In the genomic region with DNA sequence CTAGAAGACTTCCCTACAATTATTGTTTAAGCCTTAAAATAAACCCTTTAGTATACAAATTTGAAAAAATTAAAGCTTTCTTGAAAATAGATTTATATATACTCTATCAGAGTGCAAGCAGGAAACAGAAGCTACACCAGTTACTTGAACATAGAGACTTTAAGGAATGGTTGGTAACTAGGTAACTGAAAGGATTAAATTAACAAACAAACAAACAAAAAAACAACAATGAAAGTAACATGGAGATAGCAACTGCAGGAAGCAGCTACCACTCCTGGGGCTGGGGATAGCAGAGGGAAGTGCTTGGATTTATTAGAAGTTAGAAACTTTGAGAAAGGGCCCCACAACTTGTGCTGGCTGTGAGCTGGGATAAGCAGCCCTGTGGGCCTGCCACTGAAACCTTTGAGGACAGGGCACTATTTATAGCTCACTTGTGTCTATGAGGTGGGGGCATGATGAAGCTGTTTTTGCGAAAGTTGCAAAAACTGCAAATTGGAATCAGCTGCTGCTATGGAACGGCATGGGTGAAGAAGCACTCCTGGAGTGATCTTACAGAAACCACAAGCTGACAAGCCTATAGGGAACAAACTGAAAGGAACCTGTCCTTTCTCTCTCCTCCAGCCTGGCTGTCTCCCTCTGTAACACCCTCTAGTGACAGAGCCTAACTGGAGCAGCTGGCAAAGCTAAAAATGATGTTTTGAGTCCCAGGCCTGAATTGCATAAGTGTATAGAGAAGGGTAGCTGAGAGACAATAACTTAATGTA, we compare ENCODE assay signal across 7 cellular contexts.
DNase-seq lines count a peak whose midpoint lies in the region; ATAC-seq and TF ChIP-seq lines count a peak whose summit lies in the region.

No MANE protein-coding gene starts in this region.

- H3K4me1 ChIP-seq in GM23338 (ENCODE audit: insufficient read depth) (no peaks in the 10 kb centered on the region), iPS DF 6.9 (ENCODE audit: control insufficient read depth, insufficient read depth, low read length) (no peaks in the 10 kb centered on the region)

- H4K20me1 ChIP-seq in GM23338 (replicated peaks; ENCODE audit: insufficient read depth) = no peaks in the 10 kb centered on the region

- no peaks in the 10 kb centered on the region for H3K27me3 Mint-ChIP-seq in GM23338 (ENCODE audit: insufficient read depth, low read depth, poor library complexity)
- H3K27me3 Mint-ChIP-seq in type B pancreatic cell = no peaks in the 10 kb centered on the region

- H3K27ac ChIP-seq in GM23338 (ENCODE audit: low read depth) (no peak overlapping the region), iPS DF 6.9 (ENCODE audit: low read length) (no peak overlapping the region)

- H3K9me2 ChIP-seq in GM23338 (ENCODE audit: insufficient read depth) = 0 out of 2 replicates have a peak, but pooled peaks cover 4% of the 10 kb centered on the region

- peak overlapping the region; percentile 72; the same call in 1 of the 2 replicates for H2AFZ ChIP-seq in GM23338

- H3K27me3 ChIP-seq in GM23338 (ENCODE audit: insufficient read depth) (no peaks in the 10 kb centered on the region), iPS DF 6.9 (ENCODE audit: control insufficient read depth, insufficient read depth, low read length) (no peaks in the 10 kb centered on the region)

- in situ Hi-C loops in astrocyte of the cerebellum (cut with HindIII; ENCODE audit: low sequenced_read_pairs) = no loop called here

- WGBS in iPS DF 6.9 (ENCODE audit: insufficient coverage, insufficient read length) = no CpG with 5 or more reads among the region's 2 CpGs

- H3K36me3 Mint-ChIP-seq in GM23338 (ENCODE audit: low read depth) (no peaks in the 10 kb centered on the region), type B pancreatic cell (no peaks in the 10 kb centered on the region)

- peaks cover 13% of the 10 kb centered on the region for H3K4me1 Mint-ChIP-seq in GM23338
- H3K4me1 Mint-ChIP-seq in type B pancreatic cell (ENCODE audit: unreplicated experiment) = no peaks in the 10 kb centered on the region

- peak; percentile 99 for ATAC-seq in GM23338

- H3K4me3 Mint-ChIP-seq in GM23338 (no peak overlapping the region), type B pancreatic cell (no peak overlapping the region)

- H3K4me3 ChIP-seq in GM12864 (ENCODE audit: low read depth, low read length) (no peak overlapping the region), GM23338 (no peak overlapping the region), astrocyte of the cerebellum (ENCODE audit: low read depth, low read length) (no peak overlapping the region), iPS DF 6.9 (ENCODE audit: low read length) (no peak overlapping the region)

- no peak overlapping the region for H3K4me2 ChIP-seq in GM23338

- H3K79me2 ChIP-seq in GM23338 (replicated peaks; ENCODE audit: insufficient read depth) = no peaks in the 10 kb centered on the region

- no peaks in the 10 kb centered on the region for H3K9me3 ChIP-seq in iPS DF 6.9 (ENCODE audit: control insufficient read depth, insufficient read depth, low read length)

- H3F3A ChIP-seq in GM23338 (replicated peaks; ENCODE audit: low read depth) = no peaks in the 10 kb centered on the region

- TF ChIP-seq CTCF in GM12864 (IDR thresholded peaks at IDR 0.05; ENCODE audit: low read depth, low read length, missing control alignments) (peak; percentile 49), GM23338 (conservative IDR thresholded peaks at IDR 0.05; ENCODE audit: low read depth in 2 of 2) (peak; percentile 57 to 65), astrocyte of the cerebellum (IDR thresholded peaks at IDR 0.05; ENCODE audit: low read depth, low read length, missing control alignments) (peak; percentile 32), type B pancreatic cell (conservative IDR thresholded peaks at IDR 0.05) (peak; percentile 34)

- peak overlapping the region; percentile 14; the same call in 1 of the 2 replicates for H3K27ac Mint-ChIP-seq in GM23338
- H3K27ac Mint-ChIP-seq in type B pancreatic cell = peak overlapping the region; percentile 22

- H3K9me3 Mint-ChIP-seq in GM23338 (no peaks in the 10 kb centered on the region), type B pancreatic cell (no peaks in the 10 kb centered on the region)

- DNase-seq in GM12864 (ENCODE audit: low read depth) (peak; percentile 7), GM23338 (ENCODE audit: low spot score) (peak; percentile 70), LoVo (ENCODE audit: low spot score) (peak; percentile 35), astrocyte of the cerebellum (ENCODE audit: low read depth) (no peak), iPS DF 6.9 (ENCODE audit: low read depth, low spot score) (peak; percentile 39), type B pancreatic cell (ENCODE audit: extremely low spot score, unreplicated experiment) (no peak), NCI-H748 (lab: John Stamatoyannopoulos, UW; ENCODE audit: unreplicated experiment) (no peak)

- H3K36me3 ChIP-seq in GM23338 (ENCODE audit: insufficient read depth) (no peaks in the 10 kb centered on the region), iPS DF 6.9 (ENCODE audit: control insufficient read depth, insufficient read depth, low read length) (no peaks in the 10 kb centered on the region)

TF ChIP-seq in GM23338, 12 proteins besides CTCF, POLR2A, EP300 and RAD21 (continues in another document):
- TF ChIP-seq POLR2AphosphoS5 (IDR thresholded peaks at IDR 0.05; ENCODE audit: low read depth) (no peak), STAT1 (IDR thresholded peaks at IDR 0.05; ENCODE audit: unreplicated experiment) (no peak), ZNF114 (CRISPR knock-in tag; IDR thresholded peaks at IDR 0.05) (no peak), ETS1 (IDR thresholded peaks at IDR 0.05) (no peak), CREB1 (CRISPR knock-in tag; IDR thresholded peaks at IDR 0.05; ENCODE audit: low read depth) (no peak), EZH2 (IDR thresholded peaks at IDR 0.05; ENCODE audit: low read depth, unreplicated experiment) (no peak), ZNF462 (CRISPR knock-in tag; IDR thresholded peaks at IDR 0.05) (no peak)

Comparison
In these comparisons a context has a peak if more than half of its experiments do, and no peak if none do; other contexts are left out.
1. DNase-seq: peak in GM12864 (single experiment), GM23338 (single experiment), LoVo (single experiment) and iPS DF 6.9 (single experiment); none in astrocyte of the cerebellum (single experiment), type B pancreatic cell (single experiment) and NCI-H748 (single experiment).
2. Peak in every context shown above with its lines, with median percentiles within 50 percentile points of each other: CTCF ChIP-seq.